ENCODE assay signal across 1 cellular context in genomic region chr2:101002562-101003277, GRCh38.
TF ChIP-seq lines count a peak whose summit lies in the region.

No MANE protein-coding gene starts in this region.

TF ChIP-seq in HepG2, 621 proteins besides CTCF, POLR2A, EP300 and RAD21 (continued from another document and continues in another):
- no peak for TF ChIP-seq GRHL1 (CRISPR knock-in tag; conservative IDR thresholded peaks at IDR 0.05)
- no peak for TF ChIP-seq ZNF253 (CRISPR knock-in tag; IDR thresholded peaks at IDR 0.05; ENCODE audit: borderline replicate concordance)
- TF ChIP-seq ETV5 (CRISPR knock-in tag; IDR thresholded peaks at IDR 0.05; ENCODE audit: borderline replicate concordance), result no peak
- TF ChIP-seq NBN (conservative IDR thresholded peaks at IDR 0.05), result no peak
- no peak for TF ChIP-seq ZNF691 (CRISPR knock-in tag; IDR thresholded peaks at IDR 0.05; ENCODE audit: borderline replicate concordance, low read depth)
- no peak for TF ChIP-seq ZNF430 (CRISPR knock-in tag; IDR thresholded peaks at IDR 0.05)
- TF ChIP-seq SRSF1 (optimal IDR thresholded peaks at IDR 0.05; ENCODE audit: low read depth, low read length), result peak; percentile 59
- TF ChIP-seq ZBTB3 (CRISPR knock-in tag; IDR thresholded peaks at IDR 0.05; ENCODE audit: borderline replicate concordance, low read depth), result no peak; the same call in 1 of the 2 replicates
- TF ChIP-seq ZBTB46 (CRISPR knock-in tag; IDR thresholded peaks at IDR 0.05; ENCODE audit: borderline replicate concordance), result 0 out of 2 replicates have a peak, but pooled peaks have one; percentile 62
- no peak for TF ChIP-seq ADNP (CRISPR knock-in tag; IDR thresholded peaks at IDR 0.05)
- no peak for TF ChIP-seq TRIM24 (CRISPR knock-in tag; IDR thresholded peaks at IDR 0.05)
- no peak for TF ChIP-seq SRF (IDR thresholded peaks at IDR 0.05; ENCODE audit: low read depth, low read length)
- peak; percentile 78; the same call in 1 of the 2 replicates for TF ChIP-seq ZNF432 (CRISPR knock-in tag; IDR thresholded peaks at IDR 0.05; ENCODE audit: borderline replicate concordance)
- no peak for TF ChIP-seq NR1H2 (CRISPR knock-in tag; IDR thresholded peaks at IDR 0.05; ENCODE audit: borderline replicate concordance, low read depth)
- TF ChIP-seq, protein P1, sequence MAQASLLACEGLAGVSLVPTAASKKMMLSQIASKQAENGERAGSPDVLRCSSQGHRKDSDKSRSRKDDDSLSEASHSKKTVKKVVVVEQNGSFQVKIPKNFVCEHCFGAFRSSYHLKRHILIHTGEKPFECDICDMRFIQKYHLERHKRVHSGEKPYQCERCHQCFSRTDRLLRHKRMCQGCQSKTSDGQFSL (CRISPR knock-in tag; IDR thresholded peaks at IDR 0.05), result no peak
- no peak for TF ChIP-seq ZNF34 (CRISPR knock-in tag; IDR thresholded peaks at IDR 0.05; ENCODE audit: borderline replicate concordance)
- peak; percentile 57; the same call in 1 of the 2 replicates for TF ChIP-seq ZNF737 (CRISPR knock-in tag; IDR thresholded peaks at IDR 0.05; ENCODE audit: borderline replicate concordance)
- TF ChIP-seq ZNF839 (CRISPR knock-in tag; IDR thresholded peaks at IDR 0.05; ENCODE audit: borderline replicate concordance), result no peak
- no peak for TF ChIP-seq GPN1 (CRISPR knock-in tag; IDR thresholded peaks at IDR 0.05; ENCODE audit: borderline replicate concordance)
- TF ChIP-seq ZNF496 (CRISPR knock-in tag; IDR thresholded peaks at IDR 0.05; ENCODE audit: insufficient replicate concordance), result no peak
- no peak for TF ChIP-seq HDAC2 (CRISPR knock-in tag; IDR thresholded peaks at IDR 0.05)
- TF ChIP-seq ZNF382 (CRISPR knock-in tag; IDR thresholded peaks at IDR 0.05; ENCODE audit: borderline replicate concordance), result no peak
- TF ChIP-seq CC2D1A (CRISPR knock-in tag; IDR thresholded peaks at IDR 0.05), result 0 out of 2 replicates have a peak, but pooled peaks have one; percentile 27
- TF ChIP-seq, protein P2, sequence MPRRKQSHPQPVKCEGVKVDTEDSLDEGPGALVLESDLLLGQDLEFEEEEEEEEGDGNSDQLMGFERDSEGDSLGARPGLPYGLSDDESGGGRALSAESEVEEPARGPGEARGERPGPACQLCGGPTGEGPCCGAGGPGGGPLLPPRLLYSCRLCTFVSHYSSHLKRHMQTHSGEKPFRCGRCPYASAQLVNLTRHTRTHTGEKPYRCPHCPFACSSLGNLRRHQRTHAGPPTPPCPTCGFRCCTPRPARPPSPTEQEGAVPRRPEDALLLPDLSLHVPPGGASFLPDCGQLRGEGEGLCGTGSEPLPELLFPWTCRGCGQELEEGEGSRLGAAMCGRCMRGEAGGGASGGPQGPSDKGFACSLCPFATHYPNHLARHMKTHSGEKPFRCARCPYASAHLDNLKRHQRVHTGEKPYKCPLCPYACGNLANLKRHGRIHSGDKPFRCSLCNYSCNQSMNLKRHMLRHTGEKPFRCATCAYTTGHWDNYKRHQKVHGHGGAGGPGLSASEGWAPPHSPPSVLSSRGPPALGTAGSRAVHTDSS (CRISPR knock-in tag; conservative IDR thresholded peaks at IDR 0.05), result 0 out of 2 replicates have a peak, but pooled peaks have one; percentile 46
- no peak for TF ChIP-seq ARNTL (CRISPR knock-in tag; IDR thresholded peaks at IDR 0.05)
- TF ChIP-seq CBX2 (IDR thresholded peaks at IDR 0.05; ENCODE audit: low read depth, low read length), result no peak
- TF ChIP-seq CBX2 (CRISPR knock-in tag; IDR thresholded peaks at IDR 0.05; ENCODE audit: low read depth), result no peak
- TF ChIP-seq ZSCAN30 (CRISPR knock-in tag; IDR thresholded peaks at IDR 0.05), result no peak
- no peak for TF ChIP-seq SMAD1 (CRISPR knock-in tag; IDR thresholded peaks at IDR 0.05; ENCODE audit: borderline replicate concordance, low read depth)
- no peak for TF ChIP-seq ZNF101 (CRISPR knock-in tag; IDR thresholded peaks at IDR 0.05; ENCODE audit: borderline replicate concordance, low read depth)
- TF ChIP-seq MAZ (IDR thresholded peaks at IDR 0.05; ENCODE audit: borderline replicate concordance, low read depth, low read length), result no peak
- no peak for TF ChIP-seq MAZ (CRISPR knock-in tag; IDR thresholded peaks at IDR 0.05; ENCODE audit: low read depth)
- no peak for TF ChIP-seq HNRNPK (IDR thresholded peaks at IDR 0.05; ENCODE audit: low read depth, low read length, poor library complexity, severe bottlenecking)
- no peak for TF ChIP-seq CCAR2 (optimal IDR thresholded peaks at IDR 0.05; ENCODE audit: low read depth, low read length)
- TF ChIP-seq ZNF569 (CRISPR knock-in tag; IDR thresholded peaks at IDR 0.05; ENCODE audit: borderline replicate concordance), result no peak
- TF ChIP-seq AGO1 (IDR thresholded peaks at IDR 0.05; ENCODE audit: low read depth, low read length, poor library complexity, severe bottlenecking), result peak; percentile 14
- 0 out of 2 replicates have a peak, but pooled peaks have one; percentile 15 for TF ChIP-seq CENPBD1 (CRISPR knock-in tag; IDR thresholded peaks at IDR 0.05; ENCODE audit: borderline replicate concordance, low read depth)
- no peak for TF ChIP-seq ZNF414 (CRISPR knock-in tag; IDR thresholded peaks at IDR 0.05)
- TF ChIP-seq ZNF75D (CRISPR knock-in tag; IDR thresholded peaks at IDR 0.05; ENCODE audit: borderline replicate concordance), result no peak
- TF ChIP-seq PITX1 (CRISPR knock-in tag; IDR thresholded peaks at IDR 0.05), result no peak
- TF ChIP-seq PRMT3 (CRISPR knock-in tag; IDR thresholded peaks at IDR 0.05; ENCODE audit: borderline replicate concordance, low read depth), result no peak
- peak; percentile 6; the same call in 1 of the 2 replicates for TF ChIP-seq POLR2G (IDR thresholded peaks at IDR 0.05; ENCODE audit: low read depth, low read length)
- TF ChIP-seq FOSL2 (CRISPR knock-in tag; IDR thresholded peaks at IDR 0.05), result no peak
- TF ChIP-seq ZNF547 (CRISPR knock-in tag; IDR thresholded peaks at IDR 0.05), result no peak
- no peak for TF ChIP-seq SP5 (CRISPR knock-in tag; IDR thresholded peaks at IDR 0.05; ENCODE audit: borderline replicate concordance, low read depth)
- TF ChIP-seq ZNF138 (CRISPR knock-in tag; IDR thresholded peaks at IDR 0.05; ENCODE audit: low read depth), result no peak
- no peak for TF ChIP-seq NFE2L2 (IDR thresholded peaks at IDR 0.05; ENCODE audit: low read length)
- TF ChIP-seq HOXA9 (CRISPR knock-in tag; IDR thresholded peaks at IDR 0.05; ENCODE audit: borderline replicate concordance), result 0 out of 2 replicates have a peak, but pooled peaks have one; percentile 44
- TF ChIP-seq, protein P3, sequence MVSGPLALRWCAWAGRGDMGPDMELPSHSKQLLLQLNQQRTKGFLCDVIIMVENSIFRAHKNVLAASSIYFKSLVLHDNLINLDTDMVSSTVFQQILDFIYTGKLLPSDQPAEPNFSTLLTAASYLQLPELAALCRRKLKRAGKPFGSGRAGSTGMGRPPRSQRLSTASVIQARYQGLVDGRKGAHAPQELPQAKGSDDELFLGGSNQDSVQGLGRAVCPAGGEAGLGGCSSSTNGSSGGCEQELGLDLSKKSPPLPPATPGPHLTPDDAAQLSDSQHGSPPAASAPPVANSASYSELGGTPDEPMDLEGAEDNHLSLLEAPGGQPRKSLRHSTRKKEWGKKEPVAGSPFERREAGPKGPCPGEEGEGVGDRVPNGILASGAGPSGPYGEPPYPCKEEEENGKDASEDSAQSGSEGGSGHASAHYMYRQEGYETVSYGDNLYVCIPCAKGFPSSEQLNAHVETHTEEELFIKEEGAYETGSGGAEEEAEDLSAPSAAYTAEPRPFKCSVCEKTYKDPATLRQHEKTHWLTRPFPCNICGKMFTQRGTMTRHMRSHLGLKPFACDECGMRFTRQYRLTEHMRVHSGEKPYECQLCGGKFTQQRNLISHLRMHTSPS (CRISPR knock-in tag; IDR thresholded peaks at IDR 0.05; ENCODE audit: low read depth), result no peak
- TF ChIP-seq ZNF878 (CRISPR knock-in tag; IDR thresholded peaks at IDR 0.05), result no peak
- TF ChIP-seq ZNF292 (CRISPR knock-in tag; IDR thresholded peaks at IDR 0.05; ENCODE audit: borderline replicate concordance, low read depth), result no peak
- TF ChIP-seq MED8 (CRISPR knock-in tag; IDR thresholded peaks at IDR 0.05; ENCODE audit: insufficient replicate concordance), result no peak
- no peak for TF ChIP-seq ZNF3 (CRISPR knock-in tag; IDR thresholded peaks at IDR 0.05)
- 0 out of 2 replicates have a peak, but pooled peaks have one; percentile 27 for TF ChIP-seq DNMT1 (CRISPR knock-in tag; IDR thresholded peaks at IDR 0.05)
- TF ChIP-seq NCOA5 (CRISPR knock-in tag; IDR thresholded peaks at IDR 0.05), result no peak
- no peak for TF ChIP-seq RBAK (CRISPR knock-in tag; IDR thresholded peaks at IDR 0.05)
- TF ChIP-seq RFX1 (IDR thresholded peaks at IDR 0.05), result no peak
- TF ChIP-seq ZNF543 (CRISPR knock-in tag; IDR thresholded peaks at IDR 0.05), result peak; percentile 35; the same call in 1 of the 2 replicates
- TF ChIP-seq, protein P4, sequence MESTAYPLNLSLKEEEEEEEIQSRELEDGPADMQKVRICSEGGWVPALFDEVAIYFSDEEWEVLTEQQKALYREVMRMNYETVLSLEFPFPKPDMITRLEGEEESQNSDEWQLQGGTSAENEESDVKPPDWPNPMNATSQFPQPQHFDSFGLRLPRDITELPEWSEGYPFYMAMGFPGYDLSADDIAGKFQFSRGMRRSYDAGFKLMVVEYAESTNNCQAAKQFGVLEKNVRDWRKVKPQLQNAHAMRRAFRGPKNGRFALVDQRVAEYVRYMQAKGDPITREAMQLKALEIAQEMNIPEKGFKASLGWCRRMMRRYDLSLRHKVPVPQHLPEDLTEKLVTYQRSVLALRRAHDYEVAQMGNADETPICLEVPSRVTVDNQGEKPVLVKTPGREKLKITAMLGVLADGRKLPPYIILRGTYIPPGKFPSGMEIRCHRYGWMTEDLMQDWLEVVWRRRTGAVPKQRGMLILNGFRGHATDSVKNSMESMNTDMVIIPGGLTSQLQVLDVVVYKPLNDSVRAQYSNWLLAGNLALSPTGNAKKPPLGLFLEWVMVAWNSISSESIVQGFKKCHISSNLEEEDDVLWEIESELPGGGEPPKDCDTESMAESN (CRISPR knock-in tag; conservative IDR thresholded peaks at IDR 0.05), result no peak
- TF ChIP-seq ATM (IDR thresholded peaks at IDR 0.05; ENCODE audit: borderline replicate concordance), result no peak
- no peak for TF ChIP-seq TOPORS (CRISPR knock-in tag; IDR thresholded peaks at IDR 0.05)
- TF ChIP-seq NR0B2 (CRISPR knock-in tag; IDR thresholded peaks at IDR 0.05), result no peak
- no peak for TF ChIP-seq HNF4A (CRISPR knock-in tag; IDR thresholded peaks at IDR 0.05)
- TF ChIP-seq NFIB (CRISPR knock-in tag; IDR thresholded peaks at IDR 0.05; ENCODE audit: borderline replicate concordance), result no peak
- TF ChIP-seq TAF1 (CRISPR knock-in tag; IDR thresholded peaks at IDR 0.05), result no peak
